Comparison of ENCODE assay signal across 1 cellular context in genomic region chr11:69803604-69804218, GRCh38.
TF ChIP-seq lines count a peak whose summit lies in the region.

No MANE protein-coding gene starts in this region.

TF ChIP-seq in HEK293, 187 proteins besides CTCF, POLR2A, EP300 and RAD21 (continued from another document):
- TF ChIP-seq SALL2 (tag by site-specific recombination; IDR thresholded peaks at IDR 0.05; ENCODE audit: borderline replicate concordance) (peak; percentile 50; the same call in 1 of the 2 replicates), ZNF76 (tag by site-specific recombination; IDR thresholded peaks at IDR 0.05; ENCODE audit: borderline replicate concordance, low read depth) (no peak), ZBTB17 (tag by site-specific recombination; IDR thresholded peaks at IDR 0.05) (peak; percentile 100), ZNF555 (tag by site-specific recombination; conservative IDR thresholded peaks at IDR 0.05) (no peak), FEZF1 (tag by site-specific recombination; IDR thresholded peaks at IDR 0.05) (no peak), ZNF785 (tag by site-specific recombination; IDR thresholded peaks at IDR 0.05) (no peak)
